In the genomic region with DNA sequence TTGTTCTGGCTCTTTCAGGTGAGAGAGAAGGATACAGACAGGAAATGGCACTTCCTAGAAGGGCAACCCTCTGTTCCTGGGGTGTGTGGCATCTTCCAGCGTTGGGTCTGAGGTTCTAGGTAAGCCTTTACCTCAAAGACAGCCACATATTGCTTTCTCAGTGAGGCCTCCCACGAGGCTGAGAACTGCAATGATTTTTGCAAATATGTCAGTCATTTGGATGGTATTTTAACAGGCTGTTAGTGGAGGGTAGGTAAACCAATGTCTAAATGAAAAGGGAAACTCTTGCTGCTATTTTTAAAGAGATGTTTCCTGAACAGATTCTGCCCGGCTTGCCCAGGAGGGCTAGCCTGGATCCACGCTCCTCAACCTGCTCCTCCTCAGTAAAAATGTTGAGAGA, we compare ENCODE assay signal across 17 cellular contexts.
DNase-seq lines count a peak whose midpoint lies in the region; ATAC-seq, FAIRE-seq and TF ChIP-seq lines count a peak whose summit lies in the region.
"Had no signal": no experiment of that assay in that cellular context is flagged by ENCODE, and none has a peak within 500 bp of the region (broad histone marks: within the 10 kb centered on the region; RNA-seq: fewer than 3 reads in every experiment).

No MANE protein-coding gene starts in this region.

- H3K9ac ChIP-seq in DND-41 (ENCODE audit: low read depth, low read length) = no peak overlapping the region
- no peak overlapping the region for H3K9ac ChIP-seq in smooth muscle cell (ENCODE audit: low read depth)

- H3K27ac ChIP-seq in DND-41 (ENCODE audit: low read length) (no peak overlapping the region), GM23338 (ENCODE audit: low read depth) (no peak overlapping the region), smooth muscle cell (ENCODE audit: low read depth) (peak overlapping the region; percentile 28)
- H3K27ac ChIP-seq: C4-2B had no signal

- CTCF ChIA-PET in T-cell (lab: Charles Lee) = no interaction called here

- H3K4me1 Mint-ChIP-seq in GM23338 (0 out of 3 replicates have a peak, but pooled peaks cover 5% of the 10 kb centered on the region), chondrocyte (ENCODE audit: low read depth) (peaks cover 19% of the 10 kb centered on the region), T-cell (peaks cover 0 to 5% (median 0%) of the 10 kb centered on the region in 3 donors)
- H3K4me1 Mint-ChIP-seq: B cell had no signal

- no peaks in the 10 kb centered on the region for H3K36me3 ChIP-seq in DND-41 (ENCODE audit: insufficient read depth, low read length)
- no peaks in the 10 kb centered on the region for H3K36me3 ChIP-seq in GM23338 (ENCODE audit: insufficient read depth)
- H3K36me3 ChIP-seq in smooth muscle cell (ENCODE audit: low read depth) = no peaks in the 10 kb centered on the region

- no peak for FAIRE-seq in GM12892 (lab: Jason Lieb, UNC)
- FAIRE-seq: A204.1, D721Med had no signal

- no peak overlapping the region for H2AFZ ChIP-seq in DND-41 (ENCODE audit: low read depth, low read length)
- H2AFZ ChIP-seq in GM23338 = peak overlapping the region; percentile 5; the same call in 1 of the 2 replicates
- H2AFZ ChIP-seq in smooth muscle cell (ENCODE audit: low read depth) = peak overlapping the region; percentile 70

- no peaks in the 10 kb centered on the region for H3K27me3 ChIP-seq in DND-41 (ENCODE audit: insufficient read depth, low read length, poor library complexity)
- no peaks in the 10 kb centered on the region for H3K27me3 ChIP-seq in GM23338 (ENCODE audit: insufficient read depth)
- H3K27me3 ChIP-seq in smooth muscle cell (ENCODE audit: low read depth) = no peaks in the 10 kb centered on the region

- H3K4me2 ChIP-seq in DND-41 (ENCODE audit: insufficient read depth, low read length) = no peak overlapping the region
- no peak overlapping the region for H3K4me2 ChIP-seq in GM23338
- H3K4me2 ChIP-seq in smooth muscle cell = no peak overlapping the region

- no peaks in the 10 kb centered on the region for H3K36me3 Mint-ChIP-seq in GM23338 (ENCODE audit: low read depth)
- H3K36me3 Mint-ChIP-seq in chondrocyte (ENCODE audit: low read depth) = no peaks in the 10 kb centered on the region
- no peaks in the 10 kb centered on the region for H3K36me3 Mint-ChIP-seq in T-cell
- H3K36me3 Mint-ChIP-seq: CD8-positive, alpha-beta T cell had no signal

- H3K9me3 ChIP-seq in DND-41 (ENCODE audit: insufficient read depth, low read length, severe bottlenecking) = no peaks in the 10 kb centered on the region
- no peaks in the 10 kb centered on the region for H3K9me3 ChIP-seq in smooth muscle cell (replicated peaks; ENCODE audit: low read depth)

- WGBS in smooth muscle cell (ENCODE audit: low lambda C conversion rate) = 65% methylated on average over 4 of the region's 4 CpGs

- no peak for TF ChIP-seq POLR2A in GM12892 (IDR thresholded peaks at IDR 0.05; ENCODE audit: low read depth, low read length)

- H3K4me3 Mint-ChIP-seq in GM23338 (no peak overlapping the region), chondrocyte (ENCODE audit: unreplicated experiment) (no peak overlapping the region), T-cell (no peak overlapping the region)
- H3K4me3 Mint-ChIP-seq: B cell; CD8-positive, alpha-beta T cell; H9 had no signal

- DNase-seq in DND-41 (no peak), GM23338 (ENCODE audit: low spot score) (no peak), chondrocyte (ENCODE audit: low spot score) (no peak), smooth muscle cell (lab: John Stamatoyannopoulos, UW; ENCODE audit: unreplicated experiment) (no peak), T-cell (no peak), GM12892 (ENCODE audit: insufficient read length) (no peak), cerebellum (ENCODE audit: low spot score) (no peak)
- DNase-seq: CD8-positive, alpha-beta T cell; COR-L47; DMS153; DMS79 treated with DMSO at 0.1 percent for 48 hours; GOT3; H9 had no signal

- TF ChIP-seq CTCF in DND-41 (IDR thresholded peaks at IDR 0.05; ENCODE audit: borderline replicate concordance, extremely low read depth, low read length, poor library complexity, severe bottlenecking) (no peak), GM23338 (conservative IDR thresholded peaks at IDR 0.05; ENCODE audit: low read depth in 2 of 2) (no peak), chondrocyte (IDR thresholded peaks at IDR 0.05) (no peak), smooth muscle cell (IDR thresholded peaks at IDR 0.05; ENCODE audit: borderline replicate concordance, insufficient read depth, poor library complexity, severe bottlenecking) (no peak)

- H3K4me1 ChIP-seq in DND-41 (ENCODE audit: insufficient read depth, low read length) (peaks cover 19% of the 10 kb centered on the region), GM23338 (ENCODE audit: insufficient read depth) (no peaks in the 10 kb centered on the region), smooth muscle cell (ENCODE audit: low read depth) (peaks cover 3% of the 10 kb centered on the region)

- ATAC-seq in DND-41 (ENCODE audit: insufficient read depth, low read depth) (peak; percentile 28; the same call in 2 of the 3 replicates), GM23338 (no peak), T-cell (replicated peaks in 1 of 4) (no peak)
- ATAC-seq: CD8-positive, alpha-beta T cell had no signal

- H3K27me3 Mint-ChIP-seq in GM23338 (ENCODE audit: insufficient read depth, low read depth, poor library complexity) = peaks cover 3% of the 10 kb centered on the region
- no peaks in the 10 kb centered on the region for H3K27me3 Mint-ChIP-seq in chondrocyte (ENCODE audit: low read depth)
- H3K27me3 Mint-ChIP-seq in T-cell = no peaks in the 10 kb centered on the region
- H3K27me3 Mint-ChIP-seq: B cell had no signal

- H3K9me2 ChIP-seq in GM23338 (ENCODE audit: insufficient read depth) = no peaks in the 10 kb centered on the region

- no peaks in the 10 kb centered on the region for H3K9me3 Mint-ChIP-seq in GM23338
- H3K9me3 Mint-ChIP-seq in chondrocyte (ENCODE audit: low read depth) = peaks cover 6% of the 10 kb centered on the region
- peaks cover 0 to 4% (median 0%) of the 10 kb centered on the region in 3 donors for H3K9me3 Mint-ChIP-seq in T-cell
- H3K9me3 Mint-ChIP-seq: CD8-positive, alpha-beta T cell; H9 had no signal

- no peaks in the 10 kb centered on the region for H3K79me2 ChIP-seq in DND-41 (ENCODE audit: insufficient read depth, low read length)
- H3K79me2 ChIP-seq in GM23338 (replicated peaks; ENCODE audit: insufficient read depth) = no peaks in the 10 kb centered on the region
- H3K79me2 ChIP-seq in smooth muscle cell (ENCODE audit: low read depth) = no peaks in the 10 kb centered on the region

- no peak overlapping the region for H3K4me3 ChIP-seq in DND-41 (ENCODE audit: low read depth in 1 of 2, low read length in 2 of 2)
- no peak overlapping the region for H3K4me3 ChIP-seq in GM23338
- H3K4me3 ChIP-seq in smooth muscle cell = no peak overlapping the region

- no peaks in the 10 kb centered on the region for H4K20me1 ChIP-seq in DND-41 (ENCODE audit: insufficient read depth, low read length)
- no peaks in the 10 kb centered on the region for H4K20me1 ChIP-seq in GM23338 (replicated peaks; ENCODE audit: insufficient read depth)
- no peaks in the 10 kb centered on the region for H4K20me1 ChIP-seq in smooth muscle cell (ENCODE audit: low read depth)

- POLR2A ChIA-PET in T-cell (lab: Charles Lee) = no interaction called here

- H3F3A ChIP-seq in GM23338 (replicated peaks; ENCODE audit: low read depth) (no peaks in the 10 kb centered on the region), smooth muscle cell (ENCODE audit: low read depth) (peaks cover 13% of the 10 kb centered on the region)

- H3K27ac Mint-ChIP-seq in GM23338 = no peak overlapping the region; the same call in 1 of the 2 replicates
- peak overlapping the region; percentile 22 for H3K27ac Mint-ChIP-seq in chondrocyte (ENCODE audit: unreplicated experiment)
- no peak overlapping the region for H3K27ac Mint-ChIP-seq in T-cell
- H3K27ac Mint-ChIP-seq: B cell; CD8-positive, alpha-beta T cell; H9 had no signal

TF ChIP-seq in GM23338, 12 proteins besides CTCF, POLR2A, EP300 and RAD21 (continues in another document):
- TF ChIP-seq EZH2phosphoT487 (IDR thresholded peaks at IDR 0.05; ENCODE audit: unreplicated experiment) (no peak), POLR2AphosphoS5 (IDR thresholded peaks at IDR 0.05; ENCODE audit: low read depth) (no peak), EZH2 (IDR thresholded peaks at IDR 0.05; ENCODE audit: low read depth, unreplicated experiment) (no peak), JUNB (IDR thresholded peaks at IDR 0.05; ENCODE audit: unreplicated experiment) (no peak), ZNF331 (CRISPR knock-in tag; IDR thresholded peaks at IDR 0.05; ENCODE audit: low read depth) (no peak)
- TF ChIP-seq, protein P1, sequence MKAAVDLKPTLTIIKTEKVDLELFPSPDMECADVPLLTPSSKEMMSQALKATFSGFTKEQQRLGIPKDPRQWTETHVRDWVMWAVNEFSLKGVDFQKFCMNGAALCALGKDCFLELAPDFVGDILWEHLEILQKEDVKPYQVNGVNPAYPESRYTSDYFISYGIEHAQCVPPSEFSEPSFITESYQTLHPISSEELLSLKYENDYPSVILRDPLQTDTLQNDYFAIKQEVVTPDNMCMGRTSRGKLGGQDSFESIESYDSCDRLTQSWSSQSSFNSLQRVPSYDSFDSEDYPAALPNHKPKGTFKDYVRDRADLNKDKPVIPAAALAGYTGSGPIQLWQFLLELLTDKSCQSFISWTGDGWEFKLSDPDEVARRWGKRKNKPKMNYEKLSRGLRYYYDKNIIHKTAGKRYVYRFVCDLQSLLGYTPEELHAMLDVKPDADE (IDR thresholded peaks at IDR 0.05) = no peak
